In the genomic region with DNA sequence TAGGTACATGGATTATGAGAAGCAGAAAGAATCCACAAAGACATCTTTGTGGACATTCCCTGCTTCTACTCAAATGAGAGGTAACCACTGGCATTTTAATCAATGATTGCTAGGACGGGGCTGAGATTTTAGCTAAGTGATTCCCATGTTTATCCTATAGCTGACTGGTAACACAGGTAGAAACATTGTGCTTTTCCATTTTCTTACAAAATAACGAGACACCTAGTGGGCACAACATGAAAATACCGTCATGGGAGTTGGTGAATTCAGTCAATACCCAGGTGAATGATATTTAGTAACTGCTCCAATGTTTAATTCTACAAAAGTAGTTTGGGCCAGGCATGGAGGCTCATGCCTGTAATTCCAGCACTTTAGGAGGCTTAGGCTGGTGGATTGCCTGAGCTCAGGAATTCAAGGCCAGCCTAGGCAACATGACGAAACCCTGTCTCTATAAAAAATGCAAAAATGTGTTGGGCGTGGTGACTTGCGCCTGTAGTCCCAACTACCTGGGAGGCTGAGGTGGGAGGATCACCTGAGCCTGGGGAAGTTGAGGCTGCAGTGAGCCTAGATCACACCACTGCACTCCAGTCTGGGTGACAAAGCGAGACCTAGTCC, we compare ENCODE assay signal across 8 cellular contexts. TPM values are rescaled to one million over a fixed set of nuclear protein-coding genes. Genes with fewer than 3 reads are reported as not detected.
A peak's percentile ranks its signal among the peaks of the same experiment; 100 is the strongest.
DNase-seq lines count a peak whose midpoint lies in the region; ATAC-seq, FAIRE-seq and TF ChIP-seq lines count a peak whose summit lies in the region.

No MANE protein-coding gene starts in this region.

- peaks cover 30% of the 10 kb centered on the region for H3K4me1 Mint-ChIP-seq in memory B cell

- H3K4me1 ChIP-seq in cardiac muscle cell (ENCODE audit: low read depth): peaks cover 19% of the 10 kb centered on the region

- TF ChIP-seq POLR2A in H54 (IDR thresholded peaks at IDR 0.05; ENCODE audit: low read depth, low read length): no peak

- no peaks in the 10 kb centered on the region for H3K9me3 ChIP-seq in cardiac muscle cell (ENCODE audit: low read depth)

- no peak for FAIRE-seq in H54 (lab: Jason Lieb, UNC)

- peak; percentile 49 for TF ChIP-seq CTCF in cardiac muscle cell (IDR thresholded peaks at IDR 0.05; ENCODE audit: low read depth, low read length)
- TF ChIP-seq CTCF in astrocyte of the spinal cord (IDR thresholded peaks at IDR 0.05; ENCODE audit: low read depth, low read length): peak; percentile 51

- H3K36me3 Mint-ChIP-seq in memory B cell: no peaks in the 10 kb centered on the region

- H3K36me3 ChIP-seq in cardiac muscle cell: no peaks in the 10 kb centered on the region

- no peaks in the 10 kb centered on the region for H3K9me3 Mint-ChIP-seq in memory B cell

- in situ Hi-C loops in astrocyte of the spinal cord (cut with HindIII; ENCODE audit: low sequenced_read_pairs): no loop called here

- H3K27ac Mint-ChIP-seq in memory B cell: peak overlapping the region; percentile 80

- no peak overlapping the region for H3K27ac ChIP-seq in cardiac muscle cell

- H3K27me3 Mint-ChIP-seq in memory B cell: no peaks in the 10 kb centered on the region

- H3K4me3 ChIP-seq in cardiac muscle cell (no peak overlapping the region), astrocyte of the spinal cord (ENCODE audit: low read depth, low read length) (no peak overlapping the region)

- DNase-seq in cardiac muscle cell (ENCODE audit: low read depth in 1 of 2, low spot score in 1 of 2) (peak in 1 of 2 donors; percentile 45), Right ventricle myocardium superior (no peak), NCI-H1105 (lab: John Stamatoyannopoulos, UW) (peak; percentile 15), astrocyte of the spinal cord (ENCODE audit: low read depth, low spot score) (peak; percentile 33), memory B cell (ENCODE audit: low spot score in 2 of 2) (peak in 1 of 2 donors; percentile 39), H54 (ENCODE audit: insufficient read length, low spot score) (no peak), OCI-M2 (lab: John Stamatoyannopoulos, UW; ENCODE audit: unreplicated experiment) (no peak)

- intact Hi-C loops in Right ventricle myocardium superior (cut with DNase I): no loop called here

- H3K4me3 Mint-ChIP-seq in memory B cell: no peak overlapping the region

- H3K27me3 ChIP-seq in cardiac muscle cell: no peaks in the 10 kb centered on the region

- ATAC-seq in Right ventricle myocardium superior (ENCODE audit: poor library complexity) (no peak), memory B cell (ENCODE audit: low read depth) (peak; percentile 65), GM21619 (IDR thresholded peaks at IDR 0.05; ENCODE audit: unreplicated experiment) (no peak)

RNA-seq across cellular contexts. Expression of a gene that starts 37.2 kb away (rescaled TPM):
- total RNA-seq in cardiac muscle cell (4.7 and 7.7 TPM in 2 replicates), Right ventricle myocardium superior (11.8 TPM)
- 3.5 and 7.4 TPM in 2 replicates for polyA plus RNA-seq in cardiac muscle cell

RNA-seq across cellular contexts. Expression of a gene that starts 40.0 kb away (rescaled TPM):
- 163 and 189 TPM in 2 replicates for total RNA-seq in cardiac muscle cell
- 247 and 259 TPM in 2 replicates for polyA plus RNA-seq in cardiac muscle cell
- total RNA-seq in Right ventricle myocardium superior: 142 TPM

Comparison
In these comparisons a context has a peak if more than half of its experiments do, and no peak if none do; other contexts are left out.
1. DNase-seq: peak in NCI-H1105 (single experiment) and astrocyte of the spinal cord (single experiment); none in Right ventricle myocardium superior (single experiment), H54 (single experiment) and OCI-M2 (single experiment).